9 cellular contexts compared by ENCODE assay signal in the genomic region with DNA sequence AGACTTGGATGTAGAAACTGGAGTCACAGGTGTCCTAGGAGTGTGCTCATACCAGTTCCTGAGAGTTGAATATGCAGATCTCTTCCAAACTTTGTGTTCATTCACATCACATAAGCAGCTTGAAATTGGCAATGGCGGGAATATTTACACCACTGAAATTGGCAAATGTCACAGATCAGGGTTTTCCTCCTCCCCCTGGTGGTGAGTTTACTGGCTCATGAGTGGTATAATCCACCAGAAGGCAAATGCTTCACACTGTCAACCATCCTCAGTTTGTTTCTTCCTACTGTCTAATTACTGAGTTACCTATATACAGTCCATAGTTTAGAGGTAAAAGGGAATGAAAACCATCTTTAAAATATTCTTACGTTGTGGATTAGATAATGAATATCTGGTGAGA.
DNase-seq lines count a peak whose midpoint lies in the region; ATAC-seq and TF ChIP-seq lines count a peak whose summit lies in the region.
"Had no signal": no experiment of that assay in that cellular context is flagged by ENCODE, and none has a peak within 500 bp of the region (broad histone marks: within the 10 kb centered on the region; RNA-seq: fewer than 3 reads in every experiment).

No MANE protein-coding gene starts in this region.

- no peaks in the 10 kb centered on the region for H3K9me3 ChIP-seq in neural progenitor cell (ENCODE audit: low read depth)
- H3K9me3 ChIP-seq: A549 had no signal

- no peaks in the 10 kb centered on the region for H3K27me3 ChIP-seq in neural progenitor cell

- no peak overlapping the region for H3K4me3 Mint-ChIP-seq in neural progenitor cell

- peaks cover 3% of the 10 kb centered on the region for H3K4me1 ChIP-seq in neural progenitor cell

- DNase-seq in DMS53 (lab: John Stamatoyannopoulos, UW) (peak; percentile 22), DMS53 treated with DMSO at 0.1 percent for 48 hours (lab: John Stamatoyannopoulos, UW; ENCODE audit: unreplicated experiment) (no peak), neural progenitor cell (ENCODE audit: low spot score) (no peak), medulla oblongata (ENCODE audit: extremely low spot score) (no peak), NCI-H146 (lab: John Stamatoyannopoulos, UW) (no peak), DMS153 (lab: John Stamatoyannopoulos, UW) (no peak)
- peak; percentile 26 to 41 for DNase-seq in activated CD4-positive, alpha-beta T cell treated with anti-CD3 and anti-CD28 coated beads for 4 hours

- no peaks in the 10 kb centered on the region for H3K4me1 Mint-ChIP-seq in neural progenitor cell

- H3K4me3 ChIP-seq in neural progenitor cell = no peak overlapping the region
- H3K4me3 ChIP-seq: A549 had no signal

- H4K20me1 ChIP-seq in neural progenitor cell (ENCODE audit: low read depth) = no peaks in the 10 kb centered on the region

- H3K9ac ChIP-seq in neural progenitor cell = no peak overlapping the region

- ATAC-seq in HG02798 (IDR thresholded peaks at IDR 0.05; ENCODE audit: poor library complexity, unreplicated experiment) = peak; percentile 75
- ATAC-seq: A549 had no signal

- H3K36me3 ChIP-seq in neural progenitor cell = no peaks in the 10 kb centered on the region

- H3K9me3 Mint-ChIP-seq in neural progenitor cell = no peaks in the 10 kb centered on the region

- H3K79me2 ChIP-seq in neural progenitor cell (ENCODE audit: low read depth) = no peaks in the 10 kb centered on the region

- H3K36me3 Mint-ChIP-seq in neural progenitor cell = no peaks in the 10 kb centered on the region

- H3K27ac ChIP-seq in neural progenitor cell = no peak overlapping the region
- H3K27ac ChIP-seq: A549 had no signal

- H3K4me2 ChIP-seq in neural progenitor cell = no peak overlapping the region
- H3K4me2 ChIP-seq: A549 had no signal

- H2AFZ ChIP-seq in neural progenitor cell (replicated peaks) = no peak overlapping the region

- H3K27ac Mint-ChIP-seq in neural progenitor cell = no peak overlapping the region

- no peaks in the 10 kb centered on the region for H3K27me3 Mint-ChIP-seq in neural progenitor cell (ENCODE audit: insufficient read depth, low read depth)

- peak; percentile 15 for TF ChIP-seq CTCF in neural progenitor cell (IDR thresholded peaks at IDR 0.05)

- H3F3A ChIP-seq in neural progenitor cell (ENCODE audit: low read depth) = no peaks in the 10 kb centered on the region

Comparison
In these comparisons a context has a peak if more than half of its experiments do, and no peak if none do; other contexts are left out.
1. DNase-seq: peak in DMS53 (single experiment) and activated CD4-positive, alpha-beta T cell treated with anti-CD3 and anti-CD28 coated beads for 4 hours (2 of 2); none in DMS53 treated with DMSO at 0.1 percent for 48 hours (single experiment), neural progenitor cell (single experiment), medulla oblongata (single experiment), NCI-H146 (single experiment) and DMS153 (single experiment).